In genomic region chr6:105900120-105900937, GRCh38 we compare ENCODE assay signal across 10 cellular contexts.
DNase-seq lines count a peak whose midpoint lies in the region; ATAC-seq and TF ChIP-seq lines count a peak whose summit lies in the region.
"Had no signal": no experiment of that assay in that cellular context is flagged by ENCODE, and none has a peak within 500 bp of the region (broad histone marks: within the 10 kb centered on the region; RNA-seq: fewer than 3 reads in every experiment).

No MANE protein-coding gene starts in this region.

- peaks cover 9% of the 10 kb centered on the region for H3K36me3 Mint-ChIP-seq in T-helper 2 cell treated with Interferon-gamma antibody and Interleukin-4, amounts not matched to agents 5 μg/mL and 100 μg/mL, for 36 hours (ENCODE audit: low read depth)

- peak overlapping the region; percentile 90 for H3K27ac Mint-ChIP-seq in T-helper 2 cell treated with Interferon-gamma antibody and Interleukin-4, amounts not matched to agents 5 μg/mL and 100 μg/mL, for 36 hours

- no peak for TF ChIP-seq CTCF in epithelial cell of esophagus (IDR thresholded peaks at IDR 0.05; ENCODE audit: insufficient read depth, low read depth, low read length, missing control alignments)

- peaks cover 26% of the 10 kb centered on the region for H3K4me1 Mint-ChIP-seq in T-helper 2 cell treated with Interferon-gamma antibody and Interleukin-4, amounts not matched to agents 5 μg/mL and 100 μg/mL, for 36 hours (ENCODE audit: low read depth)

- no peak overlapping the region for H3K4me3 ChIP-seq in epithelial cell of esophagus (ENCODE audit: low read length)
- H3K4me3 ChIP-seq in skeletal muscle cell (ENCODE audit: low read depth, low read length) = no peak overlapping the region

- ATAC-seq in activated CD4-positive, CD25-positive, alpha-beta regulatory T cell treated with anti-CD3 and anti-CD28 coated beads, Interleukin-2, amount 50 U/mL, for 24 hours = peak; percentile 57 to 65
- ATAC-seq in HG02884 (IDR thresholded peaks at IDR 0.05; ENCODE audit: unreplicated experiment) = no peak

- H3K27me3 Mint-ChIP-seq in T-helper 2 cell treated with Interferon-gamma antibody and Interleukin-4, amounts not matched to agents 5 μg/mL and 100 μg/mL, for 36 hours (ENCODE audit: low read depth) = no peaks in the 10 kb centered on the region

- H3K4me3 Mint-ChIP-seq in T-helper 2 cell treated with Interferon-gamma antibody and Interleukin-4, amounts not matched to agents 5 μg/mL and 100 μg/mL, for 36 hours = peak overlapping the region; percentile 80

- DNase-seq in activated CD4-positive, CD25-positive, alpha-beta regulatory T cell treated with anti-CD3 and anti-CD28 coated beads, Interleukin-2, amount 50 U/mL, for 72 hours = no peak
- peak; percentile 56 for DNase-seq in T-helper 2 cell treated with Interferon-gamma antibody and Interleukin-4, amounts not matched to agents 5 μg/mL and 100 μg/mL, for 36 hours (ENCODE audit: low spot score)
- DNase-seq in epithelial cell of esophagus (ENCODE audit: low read depth) = peak; percentile 42
- DNase-seq in skeletal muscle cell (ENCODE audit: low read depth) = peak; percentile 54
- DNase-seq in NCI-H1417 (lab: John Stamatoyannopoulos, UW) = no peak
- DNase-seq in SK-N-DZ (ENCODE audit: low spot score) = no peak
- DNase-seq: ACHN; activated CD4-positive, CD25-positive, alpha-beta regulatory T cell had no signal

- peaks cover 4% of the 10 kb centered on the region for H3K9me3 Mint-ChIP-seq in T-helper 2 cell treated with Interferon-gamma antibody and Interleukin-4, amounts not matched to agents 5 μg/mL and 100 μg/mL, for 36 hours

Comparison
In these comparisons a context has a peak if more than half of its experiments do, and no peak if none do; other contexts are left out.
1. DNase-seq: peak in T-helper 2 cell treated with Interferon-gamma antibody and Interleukin-4, amounts not matched to agents 5 μg/mL and 100 μg/mL, for 36 hours (single experiment), epithelial cell of esophagus (single experiment) and skeletal muscle cell (single experiment); none in activated CD4-positive, CD25-positive, alpha-beta regulatory T cell treated with anti-CD3 and anti-CD28 coated beads, Interleukin-2, amount 50 U/mL, for 72 hours (single experiment), NCI-H1417 (0 of 3) and SK-N-DZ (single experiment).